In the genomic region with DNA sequence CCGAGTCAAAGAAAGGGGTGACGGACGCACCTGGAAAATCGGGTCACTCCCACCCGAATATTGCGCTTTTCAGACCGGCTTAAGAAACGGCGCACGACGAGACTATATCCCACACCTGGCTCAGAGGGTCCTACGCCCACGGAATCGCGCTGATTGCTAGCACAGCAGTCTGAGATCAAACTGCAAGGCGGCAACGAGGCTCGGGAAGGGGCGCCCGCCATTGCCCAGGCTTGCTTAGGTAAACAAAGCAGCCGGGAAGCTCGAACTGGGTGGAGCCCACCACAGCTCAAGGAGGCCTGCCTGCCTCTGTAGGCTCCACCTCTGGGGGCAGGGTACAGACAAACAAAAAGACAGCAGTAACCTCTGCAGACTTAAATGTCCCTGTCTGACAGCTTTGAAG, we compare ENCODE assay signal across 1 cellular context. TPM values are rescaled to one million over a fixed set of nuclear protein-coding genes. Genes with fewer than 3 reads are reported as not detected.
"Had no signal": no experiment of that assay in that cellular context is flagged by ENCODE, and none has a peak within 500 bp of the region (broad histone marks: within the 10 kb centered on the region; RNA-seq: fewer than 3 reads in every experiment).

No MANE protein-coding gene starts in this region.

RNA-seq across cellular contexts. Expression of a gene that starts 51.6 kb away (rescaled TPM):
- total RNA-seq: HT-29 had no signal
